11 cellular contexts compared by ENCODE assay signal in genomic region chr16:48246066-48246465, GRCh38. TPM values are rescaled to one million over a fixed set of nuclear protein-coding genes. Genes with fewer than 3 reads are reported as not detected.
DNase-seq lines count a peak whose midpoint lies in the region; ATAC-seq and TF ChIP-seq lines count a peak whose summit lies in the region.
"Had no signal": no experiment of that assay in that cellular context is flagged by ENCODE, and none has a peak within 500 bp of the region (broad histone marks: within the 10 kb centered on the region; RNA-seq: fewer than 3 reads in every experiment).

No MANE protein-coding gene starts in this region.

- 17% methylated on average over 2 of the region's 2 CpGs for WGBS in liver

- H3K9me3 Mint-ChIP-seq in activated naive CD4-positive, alpha-beta T cell treated with anti-CD3 and anti-CD28 coated beads, Interleukin-2, amount 50 U/mL, for 24 hours, result no peaks in the 10 kb centered on the region
- peaks cover 0 to 3% of the 10 kb centered on the region in 2 donors for H3K9me3 Mint-ChIP-seq in activated naive CD4-positive, alpha-beta T cell treated with anti-CD3 and anti-CD28 coated beads, Interleukin-2, amount 50 U/mL, for 72 hours

- no peak for ATAC-seq in activated naive CD4-positive, alpha-beta T cell treated with anti-CD3 and anti-CD28 coated beads, Interleukin-2, amount 50 U/mL, for 72 hours
- ATAC-seq: Right ventricle myocardium inferior had no signal

- H3K9me3 ChIP-seq in adipocyte (ENCODE audit: control insufficient read depth, low read length) (no peaks in the 10 kb centered on the region), liver (ENCODE audit: control insufficient read depth in 4 of 4, low read length in 3 of 4) (no peaks in the 10 kb centered on the region), vagina (no peaks in the 10 kb centered on the region)

- H3K27me3 ChIP-seq in adipocyte (replicated peaks; ENCODE audit: control insufficient read depth, insufficient read depth, low read length) (no peaks in the 10 kb centered on the region), liver (ENCODE audit: control insufficient read depth in 4 of 4, insufficient read depth in 4 of 4, low read length in 3 of 4) (no peaks in the 10 kb centered on the region), vagina (no peaks in the 10 kb centered on the region)

- H3K9ac ChIP-seq in adipocyte (ENCODE audit: low read length) (peak overlapping the region; percentile 96), liver (ENCODE audit: low read depth in 1 of 2, low read length in 2 of 2) (peak overlapping the region; percentile 97 to 100)

- TF ChIP-seq CTCF in liver (IDR thresholded peaks at IDR 0.05; ENCODE audit: low read depth, low read length, missing input control), result no peak
- TF ChIP-seq CTCF in vagina (IDR thresholded peaks at IDR 0.05), result no peak

- peaks cover 1% of the 10 kb centered on the region for H3K36me3 Mint-ChIP-seq in activated naive CD4-positive, alpha-beta T cell treated with anti-CD3 and anti-CD28 coated beads, Interleukin-2, amount 50 U/mL, for 24 hours
- H3K36me3 Mint-ChIP-seq in activated naive CD4-positive, alpha-beta T cell treated with anti-CD3 and anti-CD28 coated beads, Interleukin-2, amount 50 U/mL, for 72 hours, result peaks cover 9 to 12% of the 10 kb centered on the region in 2 donors

- DNase-seq in activated naive CD4-positive, alpha-beta T cell treated with anti-CD3 and anti-CD28 coated beads, Interleukin-2, amount 50 U/mL, for 72 hours (ENCODE audit: low spot score in 2 of 2), result no peak
- peak; percentile 54 for DNase-seq in adipocyte (ENCODE audit: low read depth)
- DNase-seq in vagina (ENCODE audit: extremely low spot score in 2 of 2), result no peak
- DNase-seq in Ammon's horn (ENCODE audit: low spot score), result no peak
- DNase-seq in cerebellum (ENCODE audit: low spot score), result no peak
- DNase-seq in D341Med (ENCODE audit: low spot score), result no peak
- DNase-seq: COR-L47, NCI-H1105 had no signal

- H3K4me3 ChIP-seq in adipocyte (ENCODE audit: low read length) (peak overlapping the region; percentile 99), liver (ENCODE audit: low read depth in 1 of 3, low read length in 3 of 3) (peak overlapping the region; percentile 87 to 91 (median 88)), vagina (no peak overlapping the region)

- no peaks in the 10 kb centered on the region for H3K36me3 ChIP-seq in adipocyte (ENCODE audit: control insufficient read depth, insufficient read depth, low read length, severe bottlenecking)
- no peaks in the 10 kb centered on the region for H3K36me3 ChIP-seq in liver (ENCODE audit: control insufficient read depth in 4 of 4, insufficient read depth in 3 of 4, low read depth in 1 of 4, low read length in 3 of 4)
- no peaks in the 10 kb centered on the region for H3K36me3 ChIP-seq in vagina

- TF ChIP-seq RAD21 in liver (IDR thresholded peaks at IDR 0.05), result peak; percentile 31 to 38

- no peaks in the 10 kb centered on the region for H3K27me3 Mint-ChIP-seq in activated naive CD4-positive, alpha-beta T cell treated with anti-CD3 and anti-CD28 coated beads, Interleukin-2, amount 50 U/mL, for 24 hours

- intact Hi-C loops in vagina (cut with DNase I), result loop anchor here (10.0 kb wide), 1 partner anchor 369 kb away; the partner anchor contains the start of gene N4BP1

- H3K4me3 Mint-ChIP-seq in activated naive CD4-positive, alpha-beta T cell treated with anti-CD3 and anti-CD28 coated beads, Interleukin-2, amount 50 U/mL, for 24 hours, result peak overlapping the region; percentile 96

- H3K4me1 ChIP-seq in adipocyte (ENCODE audit: control insufficient read depth, insufficient read depth, low read length) (peaks cover 25% of the 10 kb centered on the region), liver (ENCODE audit: control insufficient read depth in 4 of 4, insufficient read depth in 4 of 4, low read length in 3 of 4) (peaks cover 2 to 31% (median 17%) of the 10 kb centered on the region in 4 donors), vagina (peaks cover 46% of the 10 kb centered on the region)

- H3K27ac Mint-ChIP-seq in activated naive CD4-positive, alpha-beta T cell treated with anti-CD3 and anti-CD28 coated beads, Interleukin-2, amount 50 U/mL, for 24 hours, result no peak overlapping the region
- no peak overlapping the region for H3K27ac Mint-ChIP-seq in activated naive CD4-positive, alpha-beta T cell treated with anti-CD3 and anti-CD28 coated beads, Interleukin-2, amount 50 U/mL, for 72 hours

- H3K4me1 Mint-ChIP-seq in activated naive CD4-positive, alpha-beta T cell treated with anti-CD3 and anti-CD28 coated beads, Interleukin-2, amount 50 U/mL, for 24 hours, result peaks cover 57% of the 10 kb centered on the region

- no peak for TF ChIP-seq POLR2A in vagina (IDR thresholded peaks at IDR 0.05)

- H3K27ac ChIP-seq in liver (ENCODE audit: low read depth in 1 of 2, low read length in 2 of 2), result peak overlapping the region; percentile 95 to 98
- H3K27ac ChIP-seq in vagina, result peak overlapping the region; percentile 64

TF ChIP-seq in liver, 16 proteins besides CTCF, POLR2A, EP300 and RAD21:
- TF ChIP-seq MAX (IDR thresholded peaks at IDR 0.05), result peak; percentile 32
- TF ChIP-seq EGR1 (IDR thresholded peaks at IDR 0.05; ENCODE audit: low read depth in 2 of 2), result no peak
- peak in 1 of 2 donors; percentile 45 for TF ChIP-seq HNF4A (conservative IDR thresholded peaks at IDR 0.05)
- no peak for TF ChIP-seq FOXA2 (IDR thresholded peaks at IDR 0.05)
- TF ChIP-seq REST (IDR thresholded peaks at IDR 0.05), result peak; percentile 60
- TF ChIP-seq YY1 (IDR thresholded peaks at IDR 0.05), result peak; percentile 38
- no peak for TF ChIP-seq HNF4G (IDR thresholded peaks at IDR 0.05)
- peak in 1 of 2 donors; percentile 20 for TF ChIP-seq RXRA (IDR thresholded peaks at IDR 0.05)
- peak; percentile 15 to 18 for TF ChIP-seq JUND (IDR thresholded peaks at IDR 0.05)
- peak; percentile 66 for TF ChIP-seq TAF1 (conservative IDR thresholded peaks at IDR 0.05)
- peak; percentile 34 for TF ChIP-seq SP1 (IDR thresholded peaks at IDR 0.05)
- TF ChIP-seq NR2F2 (IDR thresholded peaks at IDR 0.05), result no peak
- TF ChIP-seq GABPA (IDR thresholded peaks at IDR 0.05 in 1 of 2, conservative IDR thresholded peaks at IDR 0.05 in 1 of 2), result peak in 1 of 2 donors; percentile 20

RNA-seq across cellular contexts. Expression of gene ABCC11, which starts 1.3 kb away (rescaled TPM):
- under 1 TPM in 1 of 2 donors, not detected in 1; 0.50 TPM for total RNA-seq in activated naive CD4-positive, alpha-beta T cell treated with anti-CD3 and anti-CD28 coated beads, Interleukin-2, amount 50 U/mL, for 72 hours
- total RNA-seq in liver (10 to 100 TPM in 1 of 2 donors, 1 to 10 TPM in 1; 1.4 to 22.3 TPM), vagina (not detected), cerebellum (0.54 TPM)
- 1 to 10 TPM; 2.5 to 2.8 TPM for polyA plus RNA-seq in liver
- total RNA-seq: Right ventricle myocardium inferior had no signal

RNA-seq across cellular contexts. Expression of gene LONP2, which starts 2.0 kb away (rescaled TPM):
- 10 to 100 TPM; 39.0 to 53.5 TPM for total RNA-seq in activated naive CD4-positive, alpha-beta T cell treated with anti-CD3 and anti-CD28 coated beads, Interleukin-2, amount 50 U/mL, for 72 hours
- total RNA-seq in liver, result 100 to 1,000 TPM in 1 of 2 donors, 10 to 100 TPM in 1; 30.0 to 304 TPM
- polyA plus RNA-seq in liver, result 10 to 100 TPM; 50.6 to 55.0 TPM
- total RNA-seq in vagina, result 40.3 TPM
- total RNA-seq in cerebellum, result 55.3 TPM

Comparison
In these comparisons a context has a peak if more than half of its experiments do, and no peak if none do; other contexts are left out.
1. H3K4me3 ChIP-seq: peak in adipocyte (single experiment) and liver (3 of 3); none in vagina (0 of 2).